Comparison of ENCODE assay signal across 1 cellular context in the genomic region with DNA sequence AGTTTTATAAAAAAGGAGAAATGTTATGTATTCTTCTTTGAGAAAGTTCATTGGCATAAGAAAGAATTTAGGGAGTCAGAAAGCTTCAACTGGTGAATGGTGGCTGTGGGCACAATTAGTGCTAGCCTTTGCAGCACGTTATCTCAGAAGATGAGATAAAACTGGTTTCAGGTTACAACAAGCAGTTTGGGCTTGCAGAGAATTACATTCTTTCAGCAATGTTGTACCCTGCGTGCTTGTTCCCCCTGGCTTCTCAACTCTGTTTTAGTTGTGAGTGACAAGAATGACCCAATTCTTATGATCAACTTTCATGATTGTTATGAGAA.
TF ChIP-seq lines count a peak whose summit lies in the region.

No MANE protein-coding gene starts in this region.

TF ChIP-seq in WTC11, 78 proteins besides CTCF, POLR2A, EP300 and RAD21 (continued from another document):
- TF ChIP-seq ZNF512 (CRISPR knock-in tag; IDR thresholded peaks at IDR 0.05; ENCODE audit: borderline replicate concordance) = no peak
- TF ChIP-seq HMGXB4 (CRISPR knock-in tag; IDR thresholded peaks at IDR 0.05) = no peak
- no peak for TF ChIP-seq ZNF416 (CRISPR knock-in tag; IDR thresholded peaks at IDR 0.05)
- no peak for TF ChIP-seq NFE2L1 (CRISPR knock-in tag; IDR thresholded peaks at IDR 0.05)
- no peak for TF ChIP-seq RELA (CRISPR knock-in tag; IDR thresholded peaks at IDR 0.05; ENCODE audit: borderline replicate concordance)
TF ChIP-seq in WTC11: peak in this region for 0.
